Comparison of ENCODE assay signal across 1 cellular context in genomic region chr11:46254135-46254491, GRCh38.
TF ChIP-seq lines count a peak whose summit lies in the region.

No MANE protein-coding gene starts in this region.

TF ChIP-seq in HepG2, 621 proteins besides CTCF, POLR2A, EP300 and RAD21 (continued from another document and continues in another):
- TF ChIP-seq IKZF4 (CRISPR knock-in tag; IDR thresholded peaks at IDR 0.05; ENCODE audit: borderline replicate concordance, low read depth, not compliant biosample characterization): no peak
- no peak for TF ChIP-seq MEIS1 (CRISPR knock-in tag; IDR thresholded peaks at IDR 0.05; ENCODE audit: borderline replicate concordance)
- TF ChIP-seq ZNF839 (CRISPR knock-in tag; IDR thresholded peaks at IDR 0.05; ENCODE audit: borderline replicate concordance): no peak
- TF ChIP-seq ZNF484 (CRISPR knock-in tag; IDR thresholded peaks at IDR 0.05; ENCODE audit: borderline replicate concordance, low read depth): no peak
- TF ChIP-seq FOXP1 (IDR thresholded peaks at IDR 0.05): no peak
- peak; percentile 72 for TF ChIP-seq FOXP1 (CRISPR knock-in tag; IDR thresholded peaks at IDR 0.05)
- no peak for TF ChIP-seq SOX13 (IDR thresholded peaks at IDR 0.05)
- TF ChIP-seq SOX13 (CRISPR knock-in tag; conservative IDR thresholded peaks at IDR 0.05 in 1 of 2, IDR thresholded peaks at IDR 0.05 in 1 of 2): peak in 1 of 2 experiments; percentile 63; a peak in 1 of 4 replicates
- no peak for TF ChIP-seq CBX2 (IDR thresholded peaks at IDR 0.05; ENCODE audit: low read depth, low read length)
- TF ChIP-seq CBX2 (CRISPR knock-in tag; IDR thresholded peaks at IDR 0.05; ENCODE audit: low read depth): no peak
- TF ChIP-seq ZNF7 (CRISPR knock-in tag; IDR thresholded peaks at IDR 0.05): no peak
- TF ChIP-seq ZNF263 (CRISPR knock-in tag; IDR thresholded peaks at IDR 0.05): peak; percentile 83
- TF ChIP-seq MAF1 (CRISPR knock-in tag; IDR thresholded peaks at IDR 0.05; ENCODE audit: borderline replicate concordance): no peak
- no peak for TF ChIP-seq ZNF678 (CRISPR knock-in tag; IDR thresholded peaks at IDR 0.05)
- TF ChIP-seq MYPOP (CRISPR knock-in tag; IDR thresholded peaks at IDR 0.05): no peak
- TF ChIP-seq SP2 (CRISPR knock-in tag; IDR thresholded peaks at IDR 0.05): no peak
- TF ChIP-seq CERS6 (CRISPR knock-in tag; IDR thresholded peaks at IDR 0.05): no peak
- no peak for TF ChIP-seq TCF7L2 (IDR thresholded peaks at IDR 0.05; ENCODE audit: low read depth, low read length)
- no peak for TF ChIP-seq KDM3A (CRISPR knock-in tag; IDR thresholded peaks at IDR 0.05; ENCODE audit: low read depth)
- no peak for TF ChIP-seq ATF7 (IDR thresholded peaks at IDR 0.05)
- no peak for TF ChIP-seq ATF7 (CRISPR knock-in tag; IDR thresholded peaks at IDR 0.05)
- no peak for TF ChIP-seq CBX5 (CRISPR knock-in tag; IDR thresholded peaks at IDR 0.05; ENCODE audit: borderline replicate concordance)
- TF ChIP-seq ISX (CRISPR knock-in tag; conservative IDR thresholded peaks at IDR 0.05): no peak
- peak; percentile 30; the same call in 1 of the 2 replicates for TF ChIP-seq GABPB1 (CRISPR knock-in tag; IDR thresholded peaks at IDR 0.05)
- no peak for TF ChIP-seq SMAD3 (CRISPR knock-in tag; IDR thresholded peaks at IDR 0.05)
- no peak for TF ChIP-seq WIZ (CRISPR knock-in tag; IDR thresholded peaks at IDR 0.05)
- TF ChIP-seq PREB (CRISPR knock-in tag; IDR thresholded peaks at IDR 0.05): no peak
- no peak for TF ChIP-seq ZNF616 (CRISPR knock-in tag; IDR thresholded peaks at IDR 0.05; ENCODE audit: low read depth)
- TF ChIP-seq NFIC (IDR thresholded peaks at IDR 0.05; ENCODE audit: low read length): no peak
- TF ChIP-seq THAP7 (CRISPR knock-in tag; IDR thresholded peaks at IDR 0.05): no peak
- TF ChIP-seq ZNF550 (CRISPR knock-in tag; IDR thresholded peaks at IDR 0.05; ENCODE audit: borderline replicate concordance): no peak
- no peak for TF ChIP-seq JDP2 (CRISPR knock-in tag; IDR thresholded peaks at IDR 0.05; ENCODE audit: borderline replicate concordance)
- no peak for TF ChIP-seq RBM39 (IDR thresholded peaks at IDR 0.05; ENCODE audit: low read depth, low read length, poor library complexity, severe bottlenecking)
- no peak for TF ChIP-seq KLF9 (CRISPR knock-in tag; IDR thresholded peaks at IDR 0.05; ENCODE audit: low read depth)
- TF ChIP-seq POLR2AphosphoS5 (IDR thresholded peaks at IDR 0.05; ENCODE audit: low read depth, low read length): no peak
- TF ChIP-seq PHF20 (CRISPR knock-in tag; IDR thresholded peaks at IDR 0.05): no peak
- peak; percentile 68 for TF ChIP-seq ZFX (CRISPR knock-in tag; IDR thresholded peaks at IDR 0.05; ENCODE audit: low read depth)
- TF ChIP-seq THYN1 (CRISPR knock-in tag; IDR thresholded peaks at IDR 0.05; ENCODE audit: borderline replicate concordance, low read depth): no peak
- peak; percentile 34; the same call in 1 of the 2 replicates for TF ChIP-seq ZNF891 (CRISPR knock-in tag; IDR thresholded peaks at IDR 0.05)
- TF ChIP-seq ZNF232 (CRISPR knock-in tag; IDR thresholded peaks at IDR 0.05; ENCODE audit: borderline replicate concordance): no peak
- TF ChIP-seq PCBP2 (optimal IDR thresholded peaks at IDR 0.05; ENCODE audit: low read depth, low read length, poor library complexity, severe bottlenecking): no peak
- 0 out of 2 replicates have a peak, but pooled peaks have one; percentile 25 for TF ChIP-seq THAP9 (CRISPR knock-in tag; IDR thresholded peaks at IDR 0.05; ENCODE audit: borderline replicate concordance)
- no peak for TF ChIP-seq NFE2 (CRISPR knock-in tag; IDR thresholded peaks at IDR 0.05)
- no peak for TF ChIP-seq HHEX (CRISPR knock-in tag; IDR thresholded peaks at IDR 0.05)
- TF ChIP-seq ZMYM3 (CRISPR knock-in tag; IDR thresholded peaks at IDR 0.05): peak; percentile 71
- no peak for TF ChIP-seq CREB3 (CRISPR knock-in tag; IDR thresholded peaks at IDR 0.05)
- TF ChIP-seq RBAK (CRISPR knock-in tag; IDR thresholded peaks at IDR 0.05): no peak
- no peak for TF ChIP-seq POLR2AphosphoS2 (IDR thresholded peaks at IDR 0.05; ENCODE audit: low read depth, low read length)
- no peak for TF ChIP-seq PAX8 (CRISPR knock-in tag; IDR thresholded peaks at IDR 0.05; ENCODE audit: borderline replicate concordance)
- TF ChIP-seq ZNF770 (CRISPR knock-in tag; IDR thresholded peaks at IDR 0.05): no peak
- no peak for TF ChIP-seq PTBP1 (IDR thresholded peaks at IDR 0.05; ENCODE audit: low read depth, low read length, poor library complexity, severe bottlenecking)
- TF ChIP-seq HMGXB4 (CRISPR knock-in tag; IDR thresholded peaks at IDR 0.05; ENCODE audit: borderline replicate concordance in 1 of 2, low read depth in 1 of 2): no peak
- TF ChIP-seq SPEN (CRISPR knock-in tag; IDR thresholded peaks at IDR 0.05; ENCODE audit: low read depth): 0 out of 2 replicates have a peak, but pooled peaks have one; percentile 44
- no peak for TF ChIP-seq ZNF720 (CRISPR knock-in tag; IDR thresholded peaks at IDR 0.05)
- TF ChIP-seq PRDM15 (CRISPR knock-in tag; IDR thresholded peaks at IDR 0.05): peak; percentile 97
- TF ChIP-seq THAP11 (CRISPR knock-in tag; IDR thresholded peaks at IDR 0.05): peak; percentile 66
- TF ChIP-seq ZBTB37 (CRISPR knock-in tag; IDR thresholded peaks at IDR 0.05): no peak
